In the genomic region with DNA sequence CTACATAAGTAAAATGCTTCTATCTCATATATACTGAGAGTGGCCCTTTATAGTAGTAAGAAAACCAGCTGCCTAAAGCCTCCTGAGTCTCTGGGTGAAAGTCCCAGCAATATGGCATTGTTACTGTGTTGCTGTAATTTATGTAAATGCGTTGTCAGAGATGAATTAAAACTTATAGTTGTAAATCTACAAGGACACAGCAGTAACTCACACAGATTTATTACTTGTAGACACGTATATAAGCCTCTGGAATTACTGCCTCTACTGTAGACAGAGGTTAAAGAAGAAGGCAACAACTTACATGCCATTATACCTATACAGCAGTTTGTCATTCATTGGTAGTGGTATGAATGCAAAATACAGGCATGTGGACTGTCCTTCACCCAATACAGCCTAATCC, we compare ENCODE assay signal across 25 cellular contexts.
"Had no signal": no experiment of that assay in that cellular context is flagged by ENCODE, and none has a peak within 500 bp of the region (broad histone marks: within the 10 kb centered on the region; RNA-seq: fewer than 3 reads in every experiment).

No MANE protein-coding gene starts in this region.

- H3K27me3 ChIP-seq: left lung, ovary, stomach, testis, thyroid gland, transverse colon, upper lobe of left lung, vagina had no signal

- H3K9me3 ChIP-seq: left lung, lower lobe of right lung, ovary, prostate gland, stomach, testis, thyroid gland, transverse colon, upper lobe of left lung, vagina had no signal

- H3K27ac ChIP-seq: left lung, lower lobe of right lung, ovary, prostate gland, skin epidermis, stomach, testis, thyroid gland, upper lobe of left lung, vagina had no signal

- H3K4me3 ChIP-seq: left lung, lower lobe of right lung, ovary, prostate gland, skin epidermis, stomach, testis, thyroid gland, transverse colon, upper lobe of left lung, vagina had no signal

- ATAC-seq: left lung; lower lobe of right lung; natural killer cell treated with Interleukin-12 subunit alpha and Interleukin-12 subunit beta and Interleukin-15 and Interleukin-18, amount 100 ng/mL, for 72 hours; right cardiac atrium; sciatic nerve; stimulated activated naive B cell treated with anti-CD40 and anti-IgM and Interleukin-4, amounts not matched to agents 10 μg/mL and 1 μg/mL and 100 μg/mL, for 72 hours; stimulated activated naive CD8-positive, alpha-beta T cell treated with anti-CD3 and anti-CD28 coated beads, Interleukin-15, Interleukin-2, amounts not matched to agents 100 U/mL and 50 U/mL, for 24 hours had no signal

- H3K4me1 ChIP-seq: left lung, lower lobe of right lung, prostate gland, stomach, testis, thyroid gland, upper lobe of left lung, vagina had no signal

- H3K36me3 ChIP-seq: left lung, lower lobe of right lung, ovary, prostate gland, thyroid gland, transverse colon, upper lobe of left lung, vagina had no signal

- DNase-seq: islet precursor cell; left lung; lower lobe of right lung; mammary epithelial cell; mesenchymal stem cell; naive B cell; ovary; retina; right cardiac atrium; stimulated activated CD4-positive, alpha-beta T cell treated with anti-CD3 and anti-CD28 coated beads, Interleukin-12 subunit alpha, Interleukin-12 subunit beta, amount 100 ng/mL, for 4 hours; stimulated activated CD4-positive, alpha-beta T cell treated with anti-CD3 and anti-CD28 coated beads, Interleukin-15, amount 100 ng/mL, for 24 hours; stimulated activated CD4-positive, alpha-beta T cell treated with anti-CD3 and anti-CD28 coated beads, Interleukin-2, amount 100 ng/mL, for 24 hours; stimulated activated CD4-positive, alpha-beta T cell treated with anti-CD3 and anti-CD28 coated beads, Interleukin-4, amount 100 ng/mL, for 1 hour; stimulated activated naive B cell treated with anti-CD40 and anti-IgM and Interleukin-4, amounts not matched to agents 10 μg/mL and 1 μg/mL and 100 μg/mL, for 72 hours; stimulated activated naive CD8-positive, alpha-beta T cell treated with anti-CD3 and anti-CD28 coated beads, Interleukin-15, Interleukin-2, amounts not matched to agents 100 U/mL and 50 U/mL, for 24 hours; stomach; testis; thyroid gland; transverse colon; upper lobe of left lung had no signal
